24 cellular contexts compared by ENCODE assay signal in genomic region chr15:57792729-57793449, GRCh38.
DNase-seq lines count a peak whose midpoint lies in the region; TF ChIP-seq lines count a peak whose summit lies in the region.
"Had no signal": no experiment of that assay in that cellular context is flagged by ENCODE, and none has a peak within 500 bp of the region (broad histone marks: within the 10 kb centered on the region; RNA-seq: fewer than 3 reads in every experiment).

No MANE protein-coding gene starts in this region.

- H3K27ac ChIP-seq in neural progenitor cell (no peak overlapping the region), dorsolateral prefrontal cortex (no peak overlapping the region)
- H3K27ac ChIP-seq: testis had no signal

- no peak for TF ChIP-seq CTCF in epithelial cell of proximal tubule (conservative IDR thresholded peaks at IDR 0.05; ENCODE audit: low read depth, low read length)
- TF ChIP-seq CTCF in neural progenitor cell (IDR thresholded peaks at IDR 0.05) = no peak
- TF ChIP-seq CTCF in dorsolateral prefrontal cortex (IDR thresholded peaks at IDR 0.05 in 54 of 56, conservative IDR thresholded peaks at IDR 0.05 in 2 of 56; ENCODE audit: low read depth in 1 of 56, partially characterized antibody in 56 of 56) = no peak

- no peaks in the 10 kb centered on the region for H3K79me2 ChIP-seq in neural progenitor cell (ENCODE audit: low read depth)

- H3F3A ChIP-seq in neural progenitor cell (ENCODE audit: low read depth) = peaks cover 13% of the 10 kb centered on the region

- peaks cover 4% of the 10 kb centered on the region for H3K27me3 Mint-ChIP-seq in neural progenitor cell (ENCODE audit: insufficient read depth, low read depth)
- H3K27me3 Mint-ChIP-seq: brain had no signal

- peak overlapping the region; percentile 31 for H3K4me2 ChIP-seq in neural progenitor cell

- no peaks in the 10 kb centered on the region for H3K9me3 Mint-ChIP-seq in neural progenitor cell
- H3K9me3 Mint-ChIP-seq: brain; CD4-positive, alpha-beta T cell; memory B cell; WTC11 had no signal

- H3K36me3 ChIP-seq in neural progenitor cell = no peaks in the 10 kb centered on the region

- H2AFZ ChIP-seq in neural progenitor cell (replicated peaks) = no peak overlapping the region

- H3K9me3 ChIP-seq in neural progenitor cell (ENCODE audit: low read depth) = no peaks in the 10 kb centered on the region
- H3K9me3 ChIP-seq: testis had no signal

- intact Hi-C loops in dorsolateral prefrontal cortex (cut with DNase I) = no loop called here

- H3K4me3 ChIP-seq in epithelial cell of proximal tubule (ENCODE audit: low read depth, low read length) (no peak overlapping the region), neural progenitor cell (no peak overlapping the region), dorsolateral prefrontal cortex (no peak overlapping the region)
- H3K4me3 ChIP-seq: testis had no signal

- peaks cover 31% of the 10 kb centered on the region for H3K4me1 ChIP-seq in neural progenitor cell

- peak overlapping the region; percentile 81 for H3K27ac Mint-ChIP-seq in neural progenitor cell
- H3K27ac Mint-ChIP-seq: activated CD8-positive, alpha-beta memory T cell treated with anti-CD3 and anti-CD28 coated beads, Interleukin-2, amount 10 ng/mL, durations not matched to agents 7 days and 5 days; CD4-positive, alpha-beta T cell; memory B cell; WTC11 had no signal

- peaks cover 31% of the 10 kb centered on the region for H3K4me1 Mint-ChIP-seq in neural progenitor cell
- H3K4me1 Mint-ChIP-seq: activated CD8-positive, alpha-beta memory T cell treated with anti-CD3 and anti-CD28 coated beads, Interleukin-2, amount 10 ng/mL, durations not matched to agents 7 days and 5 days; memory B cell; WTC11 had no signal

- no peaks in the 10 kb centered on the region for H3K36me3 Mint-ChIP-seq in neural progenitor cell
- H3K36me3 Mint-ChIP-seq: activated CD8-positive, alpha-beta memory T cell treated with anti-CD3 and anti-CD28 coated beads, Interleukin-2, amount 10 ng/mL, durations not matched to agents 7 days and 5 days; brain; memory B cell; WTC11 had no signal

- no peak overlapping the region for H3K9ac ChIP-seq in neural progenitor cell

- peak; percentile 62 for DNase-seq in DMS 273 (lab: John Stamatoyannopoulos, UW; ENCODE audit: unreplicated experiment)
- peak; percentile 47 for DNase-seq in NCI-H82 (lab: John Stamatoyannopoulos, UW)
- DNase-seq in epithelial cell of proximal tubule (ENCODE audit: low read depth) = peak; percentile 27
- DNase-seq in neural progenitor cell (ENCODE audit: low spot score) = peak; percentile 27
- no peak for DNase-seq in NCI-H526 treated with DMSO at 0.1 percent for 48 hours (lab: John Stamatoyannopoulos, UW)
- DNase-seq in NOMO-1 treated with dmso at 0.1 percent for 144 hours (lab: John Stamatoyannopoulos, UW; ENCODE audit: unreplicated experiment) = no peak
- no peak for DNase-seq in NCI-H1417 treated with DMSO at 0.1 percent for 48 hours (lab: John Stamatoyannopoulos, UW)
- DNase-seq in dorsolateral prefrontal cortex = no peak
- DNase-seq: activated CD8-positive, alpha-beta memory T cell treated with anti-CD3 and anti-CD28 coated beads, Interleukin-2, amount 10 ng/mL, durations not matched to agents 7 days and 5 days; activated naive CD4-positive, alpha-beta T cell treated with Interleukin-2 at 50 U/mL for 16 hours; activated T-cell treated with anti-CD3 and anti-CD28 coated beads, Interleukin-2, amount 50 U/mL, for 48 hours; CD4-positive, alpha-beta T cell; head of caudate nucleus; IMR-90; left cardiac atrium; NCI-H1105; NCI-H2029 treated with DMSO at 0.1 percent for 48 hours; NCI-H774; Right ventricle myocardium superior; stimulated activated naive CD4-positive, alpha-beta T cell treated with Interleukin-2 at 50 U/mL for 16 hours; testis had no signal

- H4K20me1 ChIP-seq in neural progenitor cell (ENCODE audit: low read depth) = no peaks in the 10 kb centered on the region

- no peaks in the 10 kb centered on the region for H3K27me3 ChIP-seq in neural progenitor cell
- H3K27me3 ChIP-seq in dorsolateral prefrontal cortex = peaks cover 0 to 7% (median 0%) of the 10 kb centered on the region in 45 donors
- H3K27me3 ChIP-seq: testis had no signal

- H3K4me3 Mint-ChIP-seq in neural progenitor cell = peak overlapping the region; percentile 31
- H3K4me3 Mint-ChIP-seq: activated CD8-positive, alpha-beta memory T cell treated with anti-CD3 and anti-CD28 coated beads, Interleukin-2, amount 10 ng/mL, durations not matched to agents 7 days and 5 days; brain; CD4-positive, alpha-beta T cell; memory B cell; WTC11 had no signal

Comparison
In these comparisons a context has a peak if more than half of its experiments do, and no peak if none do; other contexts are left out.
1. DNase-seq: peak in DMS 273 (single experiment), NCI-H82 (single experiment), epithelial cell of proximal tubule (single experiment) and neural progenitor cell (single experiment); none in NCI-H526 treated with DMSO at 0.1 percent for 48 hours (single experiment), NOMO-1 treated with dmso at 0.1 percent for 144 hours (single experiment), NCI-H1417 treated with DMSO at 0.1 percent for 48 hours (single experiment) and dorsolateral prefrontal cortex (0 of 10).